In genomic region chr11:44834846-44835245, GRCh38 we compare ENCODE assay signal across 20 cellular contexts.
A peak's percentile ranks its signal among the peaks of the same experiment; 100 is the strongest.
DNase-seq lines count a peak whose midpoint lies in the region; ATAC-seq and TF ChIP-seq lines count a peak whose summit lies in the region.
"Had no signal": no experiment of that assay in that cellular context is flagged by ENCODE, and none has a peak within 500 bp of the region (broad histone marks: within the 10 kb centered on the region; RNA-seq: fewer than 3 reads in every experiment).

No MANE protein-coding gene starts in this region.

- H3K36me3 ChIP-seq in muscle layer of colon (ENCODE audit: insufficient read depth, low read length) = no peaks in the 10 kb centered on the region
- no peaks in the 10 kb centered on the region for H3K36me3 ChIP-seq in stomach smooth muscle (ENCODE audit: control insufficient read depth in 2 of 2, insufficient read depth in 2 of 2, low read length in 2 of 2)
- H3K36me3 ChIP-seq: left lung, thyroid gland had no signal

- no peak overlapping the region for H3K4me3 ChIP-seq in muscle layer of colon (ENCODE audit: low read depth in 1 of 2, low read length in 2 of 2)
- H3K4me3 ChIP-seq in stomach smooth muscle (ENCODE audit: low read length in 2 of 2) = no peak overlapping the region
- H3K4me3 ChIP-seq: coronary artery, left lung, thyroid gland had no signal

- peaks cover 42% of the 10 kb centered on the region for H3K4me1 ChIP-seq in muscle layer of colon (ENCODE audit: insufficient read depth, low read length)
- peaks cover 51% of the 10 kb centered on the region for H3K4me1 ChIP-seq in stomach smooth muscle (ENCODE audit: control insufficient read depth, insufficient read depth, low read length)

- H3K4me1 Mint-ChIP-seq in WTC11 = peaks cover 62% of the 10 kb centered on the region
- H3K4me1 Mint-ChIP-seq in stimulated activated naive CD8-positive, alpha-beta T cell treated with anti-CD3 and anti-CD28 coated beads, Interleukin-15, amount 100 ng/mL, for 72 hours = no peaks in the 10 kb centered on the region
- H3K4me1 Mint-ChIP-seq: activated CD4-positive, alpha-beta T cell treated with anti-CD3 and anti-CD28 coated beads for 36 hours; activated naive CD4-positive, alpha-beta T cell treated with anti-CD3 and anti-CD28 coated beads, Interleukin-2, amount 10 ng/mL, durations not matched to agents 7 days and 5 days had no signal

- H3K36me3 Mint-ChIP-seq in WTC11 = peaks cover 16% of the 10 kb centered on the region
- H3K36me3 Mint-ChIP-seq: activated naive CD4-positive, alpha-beta T cell treated with anti-CD3 and anti-CD28 coated beads, Interleukin-2, amount 10 ng/mL, durations not matched to agents 7 days and 5 days had no signal

- no peak overlapping the region for H3K4me3 Mint-ChIP-seq in WTC11
- no peak overlapping the region for H3K4me3 Mint-ChIP-seq in stimulated activated naive CD8-positive, alpha-beta T cell treated with anti-CD3 and anti-CD28 coated beads, Interleukin-15, amount 100 ng/mL, for 72 hours
- H3K4me3 Mint-ChIP-seq: activated CD4-positive, alpha-beta T cell treated with anti-CD3 and anti-CD28 coated beads for 36 hours; activated naive CD4-positive, alpha-beta T cell treated with anti-CD3 and anti-CD28 coated beads, Interleukin-2, amount 10 ng/mL, durations not matched to agents 7 days and 5 days; CD4-positive, alpha-beta T cell had no signal

- POLR2A ChIA-PET in WTC11 (lab: Charles Lee) = interaction anchor here (0.6 kb wide), 1 partner anchor 13 kb away, joined by 3 read pairs; no protein-coding TSS in a partner anchor

- H3K27me3 Mint-ChIP-seq in WTC11 (ENCODE audit: low read depth) = peaks cover 3% of the 10 kb centered on the region; the same call in 1 of the 2 replicates
- peaks cover 19% of the 10 kb centered on the region for H3K27me3 Mint-ChIP-seq in stimulated activated naive CD8-positive, alpha-beta T cell treated with anti-CD3 and anti-CD28 coated beads, Interleukin-15, amount 100 ng/mL, for 72 hours
- H3K27me3 Mint-ChIP-seq: CD4-positive, alpha-beta T cell had no signal

- CTCF ChIA-PET in WTC11 (lab: Charles Lee) = interaction anchor here (1.0 to 3.7 kb wide), 7 partner anchors 11 to 278 kb away, joined by 3 to 36 read pairs (median 3); no protein-coding TSS in a partner anchor

- TF ChIP-seq CTCF in WTC11 (IDR thresholded peaks at IDR 0.05) = no peak

- intact Hi-C loops in left cardiac atrium (cut with DNase I) = no loop called here

- no peak for DNase-seq in WTC11 (ENCODE audit: low spot score)
- DNase-seq in left cardiac atrium = no peak
- DNase-seq in stimulated activated CD4-positive, alpha-beta T cell treated with anti-CD3 and anti-CD28 coated beads, Interleukin-4, amount 100 ng/mL, for 1 hour = no peak
- DNase-seq in stimulated activated naive CD8-positive, alpha-beta T cell treated with anti-CD3 and anti-CD28 coated beads, Interleukin-15, amount 100 ng/mL, for 72 hours = no peak
- DNase-seq in activated CD4-positive, CD25-positive, alpha-beta regulatory T cell treated with anti-CD3 and anti-CD28 coated beads, Interleukin-2, amount 50 U/mL, for 72 hours = no peak
- DNase-seq: activated CD4-positive, alpha-beta T cell treated with anti-CD3 and anti-CD28 coated beads for 36 hours; activated naive CD4-positive, alpha-beta T cell treated with anti-CD3 and anti-CD28 coated beads, Interleukin-2, amount 10 ng/mL, durations not matched to agents 7 days and 5 days; amniotic stem cell; CD4-positive, alpha-beta T cell; left lung; NCI-H1048; NCI-H187; NCI-H526 treated with DMSO at 0.1 percent for 48 hours; occipital lobe; stimulated activated naive CD4-positive, alpha-beta T cell treated with Interleukin-2 at 50 U/mL for 16 hours; T-helper 1 cell; thyroid gland had no signal

- H3K27me3 ChIP-seq in muscle layer of colon (ENCODE audit: control insufficient read depth in 1 of 2, insufficient read depth in 2 of 2, low read length in 2 of 2) (no peaks in the 10 kb centered on the region), stomach smooth muscle (ENCODE audit: control insufficient read depth in 1 of 2, insufficient read depth in 2 of 2, low read length in 2 of 2) (no peaks in the 10 kb centered on the region)
- H3K27me3 ChIP-seq: left lung, thyroid gland had no signal

- H3K27ac ChIP-seq in muscle layer of colon (ENCODE audit: low read depth, low read length) (peak overlapping the region; percentile 91), stomach smooth muscle (ENCODE audit: low read length) (peak overlapping the region; percentile 94)
- H3K27ac ChIP-seq: coronary artery, left lung had no signal

- H3K9ac ChIP-seq in muscle layer of colon (ENCODE audit: low read length) (peak overlapping the region; percentile 29), stomach smooth muscle (ENCODE audit: low read length in 2 of 2) (peak overlapping the region; percentile 22 to 72)

- ATAC-seq in WTC11 = no peak; the same call in 1 of the 2 replicates
- ATAC-seq in left cardiac atrium = peak; percentile 27 to 43
- no peak for ATAC-seq in stimulated activated naive CD8-positive, alpha-beta T cell treated with anti-CD3 and anti-CD28 coated beads, Interleukin-15, amount 100 ng/mL, for 72 hours
- ATAC-seq: activated CD4-positive, alpha-beta T cell treated with anti-CD3 and anti-CD28 coated beads for 36 hours; left lung had no signal

- peaks cover 14% of the 10 kb centered on the region for H3K9me3 Mint-ChIP-seq in WTC11
- H3K9me3 Mint-ChIP-seq in stimulated activated naive CD8-positive, alpha-beta T cell treated with anti-CD3 and anti-CD28 coated beads, Interleukin-15, amount 100 ng/mL, for 72 hours = peaks cover 0 to 5% of the 10 kb centered on the region in 2 donors

- peak overlapping the region; percentile 97; the same call in 1 of the 2 replicates for H3K27ac Mint-ChIP-seq in WTC11
- H3K27ac Mint-ChIP-seq in stimulated activated naive CD8-positive, alpha-beta T cell treated with anti-CD3 and anti-CD28 coated beads, Interleukin-15, amount 100 ng/mL, for 72 hours = peak overlapping the region in 1 of 2 donors; percentile 37
- H3K27ac Mint-ChIP-seq: activated CD4-positive, alpha-beta T cell treated with anti-CD3 and anti-CD28 coated beads for 36 hours; activated naive CD4-positive, alpha-beta T cell treated with anti-CD3 and anti-CD28 coated beads, Interleukin-2, amount 10 ng/mL, durations not matched to agents 7 days and 5 days; CD4-positive, alpha-beta T cell had no signal

- H3K9me3 ChIP-seq in muscle layer of colon (ENCODE audit: low read length) (no peaks in the 10 kb centered on the region), stomach smooth muscle (ENCODE audit: control insufficient read depth in 2 of 2, low read length in 2 of 2) (no peaks in the 10 kb centered on the region)
- H3K9me3 ChIP-seq: left lung, thyroid gland had no signal

TF ChIP-seq in WTC11, 78 proteins besides CTCF, POLR2A, EP300 and RAD21 (continues in another document):
- TF ChIP-seq MXD4 (CRISPR knock-in tag; IDR thresholded peaks at IDR 0.05; ENCODE audit: borderline replicate concordance) (no peak), ZBTB43 (CRISPR knock-in tag; IDR thresholded peaks at IDR 0.05) (no peak), ZNF532 (CRISPR knock-in tag; IDR thresholded peaks at IDR 0.05; ENCODE audit: borderline replicate concordance) (no peak), CREB1 (CRISPR knock-in tag; IDR thresholded peaks at IDR 0.05) (no peak), MYBL2 (CRISPR knock-in tag; IDR thresholded peaks at IDR 0.05) (no peak), E2F4 (CRISPR knock-in tag; IDR thresholded peaks at IDR 0.05; ENCODE audit: borderline replicate concordance, low read depth) (no peak)

Comparison
In these comparisons a context has a peak if more than half of its experiments do, and no peak if none do; other contexts are left out.
1. ATAC-seq: peak in left cardiac atrium (2 of 2); none in WTC11 (single experiment) and stimulated activated naive CD8-positive, alpha-beta T cell treated with anti-CD3 and anti-CD28 coated beads, Interleukin-15, amount 100 ng/mL, for 72 hours (single experiment).